ENCODE assay signal across 1 cellular context in the genomic region with DNA sequence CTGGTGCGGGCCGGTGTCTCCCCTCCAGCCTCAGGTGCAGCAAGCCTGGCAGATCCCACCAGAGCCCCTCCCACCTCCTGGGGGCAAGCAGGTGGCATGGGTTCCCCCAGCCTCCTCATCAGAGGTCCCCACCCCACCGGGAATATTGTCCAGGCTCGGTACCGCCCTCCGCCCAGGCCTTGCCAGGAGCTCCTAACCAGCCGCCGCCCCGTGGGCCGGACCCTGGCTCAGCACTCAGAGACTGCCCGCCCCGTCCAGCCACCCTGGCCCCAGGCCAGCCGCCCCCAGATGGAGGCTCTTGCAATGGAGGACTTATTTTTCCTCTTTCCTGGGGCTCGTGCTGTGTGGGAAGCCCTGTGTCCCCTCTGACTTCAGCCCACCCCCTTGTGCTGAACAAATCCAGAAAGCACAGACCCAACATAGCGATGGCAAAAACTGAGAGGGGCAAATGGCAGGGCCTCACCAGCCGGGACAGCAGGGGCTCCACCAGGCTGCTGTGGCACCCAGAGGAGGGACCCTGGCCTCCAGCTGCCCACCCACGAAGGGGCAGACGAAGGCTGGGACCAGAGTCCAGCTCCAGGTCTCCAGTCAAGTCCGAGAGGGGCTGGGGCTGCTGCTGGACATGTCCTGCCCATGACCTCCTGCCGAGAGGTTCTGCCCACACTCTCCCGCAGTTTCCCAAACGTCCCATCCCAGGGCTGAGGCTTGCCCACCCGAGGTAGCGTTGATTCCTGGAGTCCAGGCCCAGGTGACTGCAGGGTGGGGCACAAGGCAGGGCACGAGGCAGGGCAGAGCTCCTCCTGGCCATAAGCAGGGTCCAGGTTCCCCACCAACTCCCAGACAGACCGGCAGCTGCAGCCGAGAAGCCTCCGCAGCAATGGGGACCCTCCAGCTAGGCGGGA.
TF ChIP-seq lines count a peak whose summit lies in the region.

No MANE protein-coding gene starts in this region.

TF ChIP-seq in HCT116, 20 proteins besides CTCF, POLR2A, EP300 and RAD21 (continued from another document):
- TF ChIP-seq, protein P1, sequence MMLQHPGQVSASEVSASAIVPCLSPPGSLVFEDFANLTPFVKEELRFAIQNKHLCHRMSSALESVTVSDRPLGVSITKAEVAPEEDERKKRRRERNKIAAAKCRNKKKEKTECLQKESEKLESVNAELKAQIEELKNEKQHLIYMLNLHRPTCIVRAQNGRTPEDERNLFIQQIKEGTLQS (IDR thresholded peaks at IDR 0.05): no peak
- TF ChIP-seq POLR2AphosphoS5 (IDR thresholded peaks at IDR 0.05; ENCODE audit: low read depth, low read length): no peak
- TF ChIP-seq FOSL1 (IDR thresholded peaks at IDR 0.05; ENCODE audit: low read depth): no peak
- TF ChIP-seq, protein P2, sequence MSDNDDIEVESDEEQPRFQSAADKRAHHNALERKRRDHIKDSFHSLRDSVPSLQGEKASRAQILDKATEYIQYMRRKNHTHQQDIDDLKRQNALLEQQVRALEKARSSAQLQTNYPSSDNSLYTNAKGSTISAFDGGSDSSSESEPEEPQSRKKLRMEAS (IDR thresholded peaks at IDR 0.05): no peak
- no peak for TF ChIP-seq YY1 (IDR thresholded peaks at IDR 0.05; ENCODE audit: extremely low read depth, insufficient replicate concordance, low read depth, low read length)
- TF ChIP-seq ZNF274 (IDR thresholded peaks at IDR 0.05; ENCODE audit: low read depth, low read length): no peak
- no peak for TF ChIP-seq EZH2phosphoT487 (IDR thresholded peaks at IDR 0.05; ENCODE audit: borderline replicate concordance)
- TF ChIP-seq, protein P3, sequence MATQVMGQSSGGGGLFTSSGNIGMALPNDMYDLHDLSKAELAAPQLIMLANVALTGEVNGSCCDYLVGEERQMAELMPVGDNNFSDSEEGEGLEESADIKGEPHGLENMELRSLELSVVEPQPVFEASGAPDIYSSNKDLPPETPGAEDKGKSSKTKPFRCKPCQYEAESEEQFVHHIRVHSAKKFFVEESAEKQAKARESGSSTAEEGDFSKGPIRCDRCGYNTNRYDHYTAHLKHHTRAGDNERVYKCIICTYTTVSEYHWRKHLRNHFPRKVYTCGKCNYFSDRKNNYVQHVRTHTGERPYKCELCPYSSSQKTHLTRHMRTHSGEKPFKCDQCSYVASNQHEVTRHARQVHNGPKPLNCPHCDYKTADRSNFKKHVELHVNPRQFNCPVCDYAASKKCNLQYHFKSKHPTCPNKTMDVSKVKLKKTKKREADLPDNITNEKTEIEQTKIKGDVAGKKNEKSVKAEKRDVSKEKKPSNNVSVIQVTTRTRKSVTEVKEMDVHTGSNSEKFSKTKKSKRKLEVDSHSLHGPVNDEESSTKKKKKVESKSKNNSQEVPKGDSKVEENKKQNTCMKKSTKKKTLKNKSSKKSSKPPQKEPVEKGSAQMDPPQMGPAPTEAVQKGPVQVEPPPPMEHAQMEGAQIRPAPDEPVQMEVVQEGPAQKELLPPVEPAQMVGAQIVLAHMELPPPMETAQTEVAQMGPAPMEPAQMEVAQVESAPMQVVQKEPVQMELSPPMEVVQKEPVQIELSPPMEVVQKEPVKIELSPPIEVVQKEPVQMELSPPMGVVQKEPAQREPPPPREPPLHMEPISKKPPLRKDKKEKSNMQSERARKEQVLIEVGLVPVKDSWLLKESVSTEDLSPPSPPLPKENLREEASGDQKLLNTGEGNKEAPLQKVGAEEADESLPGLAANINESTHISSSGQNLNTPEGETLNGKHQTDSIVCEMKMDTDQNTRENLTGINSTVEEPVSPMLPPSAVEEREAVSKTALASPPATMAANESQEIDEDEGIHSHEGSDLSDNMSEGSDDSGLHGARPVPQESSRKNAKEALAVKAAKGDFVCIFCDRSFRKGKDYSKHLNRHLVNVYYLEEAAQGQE (IDR thresholded peaks at IDR 0.05; ENCODE audit: low read depth): no peak
- TF ChIP-seq EZH2 (IDR thresholded peaks at IDR 0.05): no peak
- no peak for TF ChIP-seq CEBPB (IDR thresholded peaks at IDR 0.05; ENCODE audit: low read depth)
